Comparison of ENCODE assay signal across 9 cellular contexts in the genomic region with DNA sequence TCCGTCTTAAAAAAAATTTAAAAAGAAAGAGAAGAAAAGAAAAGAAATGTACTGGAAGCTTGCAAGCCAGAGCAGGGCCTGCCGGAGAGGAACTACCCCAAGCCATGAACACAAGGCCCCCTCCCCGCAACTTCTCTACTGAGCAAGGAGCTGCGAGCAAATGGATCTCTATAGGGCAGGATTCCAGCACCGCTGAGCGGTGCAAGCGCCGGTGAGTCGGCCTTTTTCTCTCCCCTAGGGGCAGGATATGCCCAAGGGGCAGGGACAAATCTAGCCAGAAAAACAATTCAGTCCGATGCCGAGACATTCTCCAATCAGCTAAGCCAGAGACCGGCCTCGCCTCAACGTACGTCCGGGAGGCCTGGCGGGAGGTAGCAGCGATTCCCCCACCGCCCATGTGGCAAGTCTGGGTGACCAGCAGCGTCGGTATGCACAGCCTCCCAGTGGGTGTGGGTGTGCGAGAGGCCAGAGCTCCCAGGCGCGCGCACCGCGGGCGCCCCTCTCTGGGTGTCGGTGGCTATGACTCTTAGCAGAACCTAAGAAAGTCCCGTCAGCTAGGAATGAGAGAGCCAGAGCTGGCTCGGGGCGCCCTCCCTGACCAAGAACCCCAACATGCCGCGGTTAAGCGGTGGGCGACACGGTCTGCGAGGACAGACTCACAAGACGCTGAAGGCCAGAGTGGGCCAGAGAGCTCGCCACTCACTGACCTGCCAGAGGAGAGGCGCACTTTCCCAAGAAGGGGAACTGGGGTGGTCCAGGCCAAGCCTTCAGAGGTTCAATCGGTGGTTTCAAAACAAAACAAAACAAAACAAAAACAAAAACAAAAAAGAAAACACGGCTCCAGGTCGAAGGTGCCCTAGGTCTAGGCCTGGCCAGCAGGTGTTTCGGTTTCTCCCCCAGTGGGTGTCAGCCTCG. TPM values are rescaled to one million over a fixed set of nuclear protein-coding genes. Genes with fewer than 3 reads are reported as not detected.
DNase-seq lines count a peak whose midpoint lies in the region; ATAC-seq, FAIRE-seq and TF ChIP-seq lines count a peak whose summit lies in the region.
"Had no signal": no experiment of that assay in that cellular context is flagged by ENCODE, and none has a peak within 500 bp of the region (broad histone marks: within the 10 kb centered on the region; RNA-seq: fewer than 3 reads in every experiment).

No MANE protein-coding gene starts in this region.

- under 1% methylated on average over 46 of the region's 46 CpGs for WGBS in HUES64

- H3K4me1 ChIP-seq in HUES64 (ENCODE audit: insufficient read depth, low read length) (peaks cover 16% of the 10 kb centered on the region), muscle layer of duodenum (ENCODE audit: control insufficient read depth in 1 of 2, insufficient read depth in 2 of 2, low read length in 2 of 2) (peaks cover 0 to 40% of the 10 kb centered on the region in 2 donors), upper lobe of right lung (peaks cover 19% of the 10 kb centered on the region)

- no peak overlapping the region for H3K27ac Mint-ChIP-seq in immature natural killer cell

- no peaks in the 10 kb centered on the region for H3K9me3 ChIP-seq in HUES64 (ENCODE audit: insufficient read depth, low read depth, low read length)
- H3K9me3 ChIP-seq in muscle layer of duodenum (ENCODE audit: control insufficient read depth in 1 of 2, low read length in 2 of 2): no peaks in the 10 kb centered on the region
- H3K9me3 ChIP-seq in upper lobe of right lung: no peaks in the 10 kb centered on the region

- peak overlapping the region; percentile 56 for H3K9ac ChIP-seq in HUES64 (ENCODE audit: low read depth, low read length)

- FAIRE-seq in GM18507 (lab: Jason Lieb, UNC): no peak

- CTCF ChIA-PET in BJ (lab: Yijun Ruan, JAX): interaction anchor here (0.6 to 5.6 kb wide), 63 partner anchors 9 to 540 kb away, joined by 3 to 70 read pairs (median 4); partner anchors contain the start of gene C1orf94

- peaks cover 17 to 46% (median 22%) of the 10 kb centered on the region in 3 donors for H3K27me3 Mint-ChIP-seq in immature natural killer cell (ENCODE audit: low read depth in 3 of 3)

- peaks cover 0 to 4% (median 0%) of the 10 kb centered on the region in 3 donors for H3K36me3 Mint-ChIP-seq in immature natural killer cell

- H3K27me3 ChIP-seq in BJ (ENCODE audit: control insufficient read depth, insufficient read depth, low read length): peaks cover 11% of the 10 kb centered on the region
- H3K27me3 ChIP-seq in HUES64 (ENCODE audit: insufficient read depth, low read length): peaks cover 36% of the 10 kb centered on the region; the same call in 1 of the 2 replicates
- H3K27me3 ChIP-seq in muscle layer of duodenum (ENCODE audit: low read depth, low read length): peaks cover 30% of the 10 kb centered on the region
- H3K27me3 ChIP-seq in upper lobe of right lung: peaks cover 68% of the 10 kb centered on the region

- peak; percentile 77 for DNase-seq in BJ (ENCODE audit: low read depth)
- peak; percentile 39 for DNase-seq in GM18507 (ENCODE audit: extremely low spot score, insufficient read length, low read depth)
- DNase-seq in UCSD-AML1 (lab: John Stamatoyannopoulos, UW; ENCODE audit: unreplicated experiment): peak; percentile 88
- peak; percentile 31 for DNase-seq in fibroblast of gingiva (ENCODE audit: low read depth)
- DNase-seq in upper lobe of right lung: peak; percentile 89
- no peak for DNase-seq in immature natural killer cell

- POLR2A ChIA-PET in BJ (lab: Charles Lee): no interaction called here

- TF ChIP-seq CTCF in BJ (IDR thresholded peaks at IDR 0.05; ENCODE audit: insufficient read depth, low read depth, low read length): peak; percentile 93
- TF ChIP-seq CTCF in upper lobe of right lung (IDR thresholded peaks at IDR 0.05): peak; percentile 60

- H3K9me3 Mint-ChIP-seq in immature natural killer cell: peaks cover 0 to 2% (median 0%) of the 10 kb centered on the region in 6 donors

- peak; percentile 92 for ATAC-seq in upper lobe of right lung
- ATAC-seq: Panc1 had no signal

- H3K27ac ChIP-seq in HUES64 (ENCODE audit: low read depth, low read length) (peak overlapping the region; percentile 66; the same call in 1 of the 2 replicates), muscle layer of duodenum (ENCODE audit: low read length) (no peak overlapping the region), upper lobe of right lung (no peak overlapping the region)

- H3K4me1 Mint-ChIP-seq in immature natural killer cell: peaks cover 2 to 5% of the 10 kb centered on the region in 2 donors

- H3K36me3 ChIP-seq in BJ (ENCODE audit: control insufficient read depth, insufficient read depth, low read length) (no peaks in the 10 kb centered on the region), HUES64 (ENCODE audit: insufficient read depth, low read length) (no peaks in the 10 kb centered on the region), muscle layer of duodenum (ENCODE audit: control insufficient read depth in 1 of 2, insufficient read depth in 2 of 2, low read length in 2 of 2) (no peaks in the 10 kb centered on the region), upper lobe of right lung (no peaks in the 10 kb centered on the region)

- intact Hi-C loops in upper lobe of right lung (cut with DNase I): no loop called here

- H3K4me3 Mint-ChIP-seq in immature natural killer cell: peak overlapping the region in 2 of 5 donors; percentile 21 to 65

- peak overlapping the region; percentile 62 for H3K4me3 ChIP-seq in BJ (ENCODE audit: low read depth, low read length)
- peak overlapping the region; percentile 60 for H3K4me3 ChIP-seq in HUES64 (ENCODE audit: low read length)
- peak overlapping the region; percentile 43 to 71 for H3K4me3 ChIP-seq in muscle layer of duodenum (ENCODE audit: low read depth in 1 of 2, low read length in 2 of 2)
- peak overlapping the region; percentile 40 for H3K4me3 ChIP-seq in upper lobe of right lung

RNA-seq across cellular contexts. Expression of gene CSMD2, which starts 1.9 kb away (rescaled TPM):
- polyA plus RNA-seq in BJ (2011; rRNA removed) (1.8 and 2.0 TPM in 2 replicates), immature natural killer cell (not detected)
- polyA minus RNA-seq in BJ (2011; rRNA and poly(A)+ RNA removed): 1.8 and 2.8 TPM in 2 replicates
- 4.7 TPM for polyA plus RNA-seq in HUES64 (2013, experiment 1 of 2)
- 3.2 TPM for polyA plus RNA-seq in HUES64 (2013, experiment 2 of 2)
- total RNA-seq in upper lobe of right lung: 0.67 TPM

RNA-seq across cellular contexts. Expression of gene C1orf94, which starts 13.6 kb away (rescaled TPM):
- polyA plus RNA-seq in BJ (2011; rRNA removed) (not detected in 2 replicates), immature natural killer cell (not detected)
- not detected in 2 replicates for polyA minus RNA-seq in BJ (2011; rRNA and poly(A)+ RNA removed)
- polyA plus RNA-seq in HUES64 (2013, experiment 1 of 2): 5.5 TPM
- polyA plus RNA-seq in HUES64 (2013, experiment 2 of 2): 5.1 TPM
- not detected for total RNA-seq in upper lobe of right lung

Comparison
In these comparisons a context has a peak if more than half of its experiments do, and no peak if none do; other contexts are left out.
1. DNase-seq: peak in BJ (single experiment), GM18507 (single experiment), UCSD-AML1 (single experiment), fibroblast of gingiva (single experiment) and upper lobe of right lung (single experiment); none in immature natural killer cell (0 of 3).
2. Peak in every context shown above with its lines, with median percentiles within 50 percentile points of each other: H3K4me3 ChIP-seq.